ENCODE assay signal across 18 cellular contexts in the genomic region with DNA sequence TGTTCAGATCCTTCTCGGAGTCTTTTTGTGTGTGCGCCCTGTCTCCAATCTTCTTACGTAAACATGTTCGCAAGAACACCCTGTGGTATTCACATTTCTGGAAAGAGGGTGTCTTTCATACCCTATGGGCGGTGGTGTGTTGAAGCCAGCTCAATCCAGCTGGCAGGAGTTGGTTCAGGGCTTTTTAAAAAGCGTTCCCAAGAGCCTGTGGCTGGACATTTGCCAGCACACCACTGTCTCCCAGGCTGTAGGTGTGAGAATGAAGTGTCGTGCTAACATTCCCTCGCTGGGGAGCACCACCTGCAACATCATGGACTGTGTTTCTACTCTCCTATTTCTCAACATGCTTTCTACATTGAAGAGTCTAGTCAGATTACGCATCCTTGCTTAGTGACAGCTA. TPM values are rescaled to one million over a fixed set of nuclear protein-coding genes. Genes with fewer than 3 reads are reported as not detected.
DNase-seq lines count a peak whose midpoint lies in the region; ATAC-seq and TF ChIP-seq lines count a peak whose summit lies in the region.
"Had no signal": no experiment of that assay in that cellular context is flagged by ENCODE, and none has a peak within 500 bp of the region (broad histone marks: within the 10 kb centered on the region; RNA-seq: fewer than 3 reads in every experiment).

No MANE protein-coding gene starts in this region.

- no peak overlapping the region for H3K27ac Mint-ChIP-seq in neural progenitor cell
- no peak overlapping the region for H3K27ac Mint-ChIP-seq in CD14-positive monocyte
- H3K27ac Mint-ChIP-seq: CD8-positive, alpha-beta T cell; HFFc6 had no signal

- no peaks in the 10 kb centered on the region for H3K79me2 ChIP-seq in neural progenitor cell (ENCODE audit: low read depth)

- 76% methylated on average over 9 of the region's 9 CpGs for WGBS in right cardiac atrium
- WGBS in thyroid gland, 2 donors = 41 to 53% methylated on average over 8 to 9 of the region's 9 CpGs

- H3K9ac ChIP-seq in neural progenitor cell = no peak overlapping the region

- H3K27ac ChIP-seq in right cardiac atrium (ENCODE audit: low read length) = no peak overlapping the region
- H3K27ac ChIP-seq in thyroid gland = peak overlapping the region in 2 of 3 donors; percentile 45 to 59
- H3K27ac ChIP-seq in neural progenitor cell = no peak overlapping the region
- H3K27ac ChIP-seq: A549, C4-2B had no signal

- H4K20me1 ChIP-seq in neural progenitor cell (ENCODE audit: low read depth) = no peaks in the 10 kb centered on the region

- H3K27me3 Mint-ChIP-seq in neural progenitor cell (ENCODE audit: insufficient read depth, low read depth) = peaks cover 2% of the 10 kb centered on the region
- peaks cover 13 to 26% (median 25%) of the 10 kb centered on the region in 3 donors for H3K27me3 Mint-ChIP-seq in CD14-positive monocyte (ENCODE audit: low read depth in 3 of 3)

- no peaks in the 10 kb centered on the region for H3K36me3 ChIP-seq in thyroid gland
- no peaks in the 10 kb centered on the region for H3K36me3 ChIP-seq in neural progenitor cell

- no peak for TF ChIP-seq POLR2A in thyroid gland (IDR thresholded peaks at IDR 0.05)

- H3K4me3 Mint-ChIP-seq in neural progenitor cell (no peak overlapping the region), CD14-positive monocyte (no peak overlapping the region)
- H3K4me3 Mint-ChIP-seq: CD8-positive, alpha-beta T cell; HFFc6 had no signal

- peak; percentile 40 to 50 for ATAC-seq in right cardiac atrium
- no peak for ATAC-seq in left ventricle myocardium superior
- ATAC-seq: A549; CD8-positive, alpha-beta T cell; HepG2 had no signal

- peaks cover under 1% of the 10 kb centered on the region for H3K4me1 ChIP-seq in right cardiac atrium (ENCODE audit: control insufficient read depth, insufficient read depth, low read length)
- H3K4me1 ChIP-seq in thyroid gland = peaks cover 7 to 22% of the 10 kb centered on the region in 2 donors
- no peaks in the 10 kb centered on the region for H3K4me1 ChIP-seq in neural progenitor cell
- H3K4me1 ChIP-seq: A549, BE2C had no signal

- H2AFZ ChIP-seq in neural progenitor cell (replicated peaks) = no peak overlapping the region

- H3K9me3 Mint-ChIP-seq in neural progenitor cell (no peaks in the 10 kb centered on the region), CD14-positive monocyte (peaks cover 0 to 2% (median 0%) of the 10 kb centered on the region in 7 donors)
- H3K9me3 Mint-ChIP-seq: CD8-positive, alpha-beta T cell; HFFc6 had no signal

- TF ChIP-seq CTCF in thyroid gland (IDR thresholded peaks at IDR 0.05) (no peak), neural progenitor cell (IDR thresholded peaks at IDR 0.05) (no peak), CD14-positive monocyte (IDR thresholded peaks at IDR 0.05) (no peak)

- H3K4me2 ChIP-seq in neural progenitor cell = no peak overlapping the region
- H3K4me2 ChIP-seq: A549 had no signal

- no peaks in the 10 kb centered on the region for H3F3A ChIP-seq in neural progenitor cell (ENCODE audit: low read depth)

- H3K9me3 ChIP-seq in right cardiac atrium (ENCODE audit: control insufficient read depth, low read length) = no peaks in the 10 kb centered on the region
- H3K9me3 ChIP-seq in thyroid gland = no peaks in the 10 kb centered on the region
- H3K9me3 ChIP-seq in neural progenitor cell (ENCODE audit: low read depth) = no peaks in the 10 kb centered on the region
- H3K9me3 ChIP-seq: A549, BE2C had no signal

- no peaks in the 10 kb centered on the region for H3K4me1 Mint-ChIP-seq in neural progenitor cell
- H3K4me1 Mint-ChIP-seq in CD14-positive monocyte = peaks cover 2% of the 10 kb centered on the region

- DNase-seq in right cardiac atrium (peak in 2 of 3 donors; percentile 63 to 65), left ventricle myocardium superior (no peak), NCI-H345 treated with DMSO at 0.1 percent for 48 hours (lab: John Stamatoyannopoulos, UW; ENCODE audit: unreplicated experiment) (peak; percentile 28), middle frontal gyrus (ENCODE audit: extremely low spot score, low spot score) (peak; percentile 34), thyroid gland (peak; percentile 85 to 88), neural progenitor cell (ENCODE audit: low spot score) (no peak), OCI-M2 (lab: John Stamatoyannopoulos, UW; ENCODE audit: unreplicated experiment) (no peak), CD14-positive monocyte (ENCODE audit: low spot score) (no peak)
- DNase-seq: BE2C; CD8-positive, alpha-beta T cell; COR-L47; DMS153; GF-D8; HCEC 1CT; HFFc6 had no signal

- H3K27me3 ChIP-seq in right cardiac atrium (ENCODE audit: control insufficient read depth, insufficient read depth) (no peaks in the 10 kb centered on the region), thyroid gland (no peaks in the 10 kb centered on the region), neural progenitor cell (no peaks in the 10 kb centered on the region)
- H3K27me3 ChIP-seq: BE2C had no signal

- H3K36me3 Mint-ChIP-seq in neural progenitor cell (peaks cover 29% of the 10 kb centered on the region), CD14-positive monocyte (no peaks in the 10 kb centered on the region)
- H3K36me3 Mint-ChIP-seq: CD8-positive, alpha-beta T cell had no signal

- intact Hi-C loops in right cardiac atrium (cut with DNase I) = no loop called here
- intact Hi-C loops in left ventricle myocardium superior (cut with micrococcal nuclease) = no loop called here
- intact Hi-C loops in thyroid gland (cut with DNase I) = no loop called here
- intact Hi-C loops in CD14-positive monocyte (cut with micrococcal nuclease) = no loop called here

- H3K4me3 ChIP-seq in right cardiac atrium (ENCODE audit: low read length) (no peak overlapping the region), thyroid gland (replicated peaks in 1 of 3) (no peak overlapping the region), neural progenitor cell (no peak overlapping the region)
- H3K4me3 ChIP-seq: A549 had no signal

RNA-seq across cellular contexts. Expression of gene S1PR3, which starts 51.7 kb away (rescaled TPM):
- total RNA-seq in right cardiac atrium = 10 to 100 TPM; 37.2 to 51.6 (median 38.3) TPM
- 24.9 TPM for polyA plus RNA-seq in right cardiac atrium
- total RNA-seq in left ventricle myocardium superior = 19.8 TPM
- total RNA-seq in thyroid gland = 1 to 10 TPM; 5.6 to 8.1 (median 6.0) TPM
- 21.6 and 29.4 TPM in 2 replicates for total RNA-seq in neural progenitor cell (ENCODE audit: low replicate concordance)
- 10 to 100 TPM; 28.2 to 30.6 TPM for polyA plus RNA-seq in CD14-positive monocyte
- polyA plus RNA-seq: HepG2 had no signal

Comparison
In these comparisons a context has a peak if more than half of its experiments do, and no peak if none do; other contexts are left out.
1. DNase-seq: peak in right cardiac atrium (2 of 3), NCI-H345 treated with DMSO at 0.1 percent for 48 hours (single experiment), middle frontal gyrus (single experiment) and thyroid gland (2 of 2); none in left ventricle myocardium superior (single experiment), neural progenitor cell (single experiment), OCI-M2 (single experiment) and CD14-positive monocyte (single experiment).
2. H3K27ac ChIP-seq: peak in thyroid gland (2 of 3); none in right cardiac atrium (single experiment) and neural progenitor cell (single experiment).